Comparison of ENCODE assay signal across 36 cellular contexts in genomic region chr10:117601716-117602115, GRCh38. TPM values are rescaled to one million over a fixed set of nuclear protein-coding genes. Genes with fewer than 3 reads are reported as not detected.
"Had no signal": no experiment of that assay in that cellular context is flagged by ENCODE, and none has a peak within 500 bp of the region (broad histone marks: within the 10 kb centered on the region; RNA-seq: fewer than 3 reads in every experiment).

No MANE protein-coding gene starts in this region.

- FAIRE-seq: astrocyte, bronchial epithelial cell had no signal

- ATAC-seq: activated naive CD4-positive, alpha-beta T cell treated with anti-CD3 and anti-CD28 coated beads, Interleukin-2, amount 50 U/mL, for 72 hours; activated naive CD8-positive, alpha-beta T cell treated with anti-CD3 and anti-CD28 coated beads, Interleukin-2, amount 50 U/mL, for 24 hours; activated T-cell treated with anti-CD3 and anti-CD28 coated beads, Interleukin-2, amount 50 U/mL, for 4 hours; activated T-cell treated with anti-CD3 and anti-CD28 coated beads, Interleukin-2, amount 50 U/mL, for 72 hours; activated T-helper 17 cell treated with anti-CD3 and anti-CD28 coated beads, Interleukin-2, amount 50 U/mL, for 72 hours; body of pancreas had no signal

- H3K4me3 ChIP-seq: adrenal gland, ascending aorta, body of pancreas, breast epithelium, cardiac muscle cell had no signal

- H3K27ac ChIP-seq: adrenal gland, ascending aorta, body of pancreas, brain microvascular endothelial cell, breast epithelium, cardiac muscle cell had no signal

- H3K9me3 ChIP-seq: adrenal gland, ascending aorta, body of pancreas, breast epithelium had no signal

- H3K27me3 ChIP-seq: ascending aorta, body of pancreas, brain microvascular endothelial cell had no signal

- H3K4me1 ChIP-seq: adrenal gland, ascending aorta, body of pancreas, breast epithelium had no signal

- H3K36me3 ChIP-seq: adrenal gland, ascending aorta, brain microvascular endothelial cell, breast epithelium, cardiac muscle cell had no signal

- DNase-seq: activated effector memory CD4-positive, alpha-beta T cell treated with Interleukin-2 at 50 U/mL for 16 hours; activated gamma-delta T cell; activated gamma-delta T cell treated with Interleukin-2 at 50 U/mL for 16 hours; activated naive CD4-positive, alpha-beta T cell; activated naive CD4-positive, alpha-beta T cell treated with anti-CD3 and anti-CD28 coated beads for 36 hours; activated naive CD4-positive, alpha-beta T cell treated with anti-CD3 and anti-CD28 coated beads, Interleukin-2, amount 10 ng/mL, durations not matched to agents 7 days and 5 days; activated naive CD4-positive, alpha-beta T cell treated with anti-CD3 and anti-CD28 coated beads, Interleukin-2, amount 50 U/mL, for 16 hours; activated naive CD4-positive, alpha-beta T cell treated with Interleukin-2 at 50 U/mL for 16 hours; activated naive CD8-positive, alpha-beta T cell treated with anti-CD3 and anti-CD28 coated beads for 36 hours; activated naive CD8-positive, alpha-beta T cell treated with anti-CD3 and anti-CD28 coated beads, Interleukin-2, amount 10 ng/mL, durations not matched to agents 7 days and 5 days; activated naive CD8-positive, alpha-beta T cell treated with anti-CD3 and anti-CD28 coated beads, Interleukin-2, amount 50 U/mL, for 24 hours; activated T-cell treated with anti-CD3 and anti-CD28 coated beads, Interleukin-2, amount 50 U/mL, for 1 hour; activated T-cell treated with anti-CD3 and anti-CD28 coated beads, Interleukin-2, amount 50 U/mL, for 24 hours; activated T-cell treated with anti-CD3 and anti-CD28 coated beads, Interleukin-2, amount 50 U/mL, for 4 hours; activated T-cell treated with anti-CD3 and anti-CD28 coated beads, Interleukin-2, amount 50 U/mL, for 48 hours; activated T-cell treated with anti-CD3 and anti-CD28 coated beads, Interleukin-2, amount 50 U/mL, for 72 hours; adrenal gland; amniotic stem cell; amygdala; anterior cingulate cortex; aorta; body of pancreas; brain microvascular endothelial cell; caudate nucleus; central memory CD4-positive, alpha-beta T cell; cerebellar nuclear complex had no signal

RNA-seq across cellular contexts. Expression of gene EMX2, which starts 59.2 kb away (rescaled TPM):
- total RNA-seq: activated naive CD4-positive, alpha-beta T cell treated with anti-CD3 and anti-CD28 coated beads for 36 hours; activated naive CD4-positive, alpha-beta T cell treated with anti-CD3 and anti-CD28 coated beads, Interleukin-2, amount 50 U/mL, for 72 hours; activated naive CD8-positive, alpha-beta T cell treated with anti-CD3 and anti-CD28 coated beads for 36 hours; activated naive CD8-positive, alpha-beta T cell treated with anti-CD3 and anti-CD28 coated beads, Interleukin-2, amount 10 ng/mL, durations not matched to agents 7 days and 5 days; activated T-cell treated with anti-CD3 and anti-CD28 coated beads, Interleukin-2, amount 50 U/mL, for 4 hours; activated T-cell treated with anti-CD3 and anti-CD28 coated beads, Interleukin-2, amount 50 U/mL, for 72 hours; activated T-helper 1 cell treated with anti-CD3 and anti-CD28 coated beads, Interleukin-12 subunit alpha, Interleukin-12 subunit beta, Interleukin-2, Interleukin-4 antibody, amounts not matched to agents 30 ng/mL and 10 ng/mL and 1 ng/mL, durations not matched to agents 14 hours and 24 hours and 36 hours; activated T-helper 17 cell treated with anti-CD3 and anti-CD28 coated beads, Interleukin-2, amount 50 U/mL, for 72 hours; activated T-helper 2 cell treated with anti-CD3 and anti-CD28 coated beads, Interferon-gamma antibody, Interleukin-2, Interleukin-4, amounts not matched to agents 10 μg/mL and 5 μg/mL and 100 μg/mL, durations not matched to agents 14 hours and 24 hours and 36 hours; ascending aorta; astrocyte; body of pancreas; bronchial epithelial cell; cardiac muscle cell; chondrocyte had no signal
- polyA plus RNA-seq: aorta, cardiac muscle cell had no signal
